8 cellular contexts compared by ENCODE assay signal in genomic region chr14:31934767-31935266, GRCh38.
DNase-seq lines count a peak whose midpoint lies in the region; ATAC-seq and TF ChIP-seq lines count a peak whose summit lies in the region.

No MANE protein-coding gene starts in this region.

- H3K4me3 ChIP-seq in BJ (ENCODE audit: low read depth, low read length), result no peak overlapping the region
- H3K4me3 ChIP-seq in PC-3 (ENCODE audit: low read length), result no peak overlapping the region
- no peak overlapping the region for H3K4me3 ChIP-seq in fibroblast of mammary gland (ENCODE audit: control insufficient read depth, low read depth, low read length)

- H3K4me1 ChIP-seq in PC-3 (ENCODE audit: insufficient read depth, low read length), result peaks cover 48% of the 10 kb centered on the region

- no peak overlapping the region for H2AFZ ChIP-seq in PC-3 (ENCODE audit: low read length)

- CTCF ChIA-PET in BJ (lab: Yijun Ruan, JAX) (interaction anchor here (0.6 to 2.0 kb wide), 9 partner anchors 9 to 622 kb away, joined by 3 to 9 read pairs (median 3); no protein-coding TSS in a partner anchor), PC-3 (lab: Charles Lee) (interaction anchor here (0.6 to 1.0 kb wide), 8 partner anchors 137 to 624 kb away, joined by 3 to 4 read pairs (median 3); no protein-coding TSS in a partner anchor)

- H3K36me3 ChIP-seq in BJ (ENCODE audit: control insufficient read depth, insufficient read depth, low read length), result no peaks in the 10 kb centered on the region
- no peaks in the 10 kb centered on the region for H3K36me3 ChIP-seq in PC-3 (ENCODE audit: low read depth, low read length)

- no peak overlapping the region for H3K9ac ChIP-seq in PC-3 (ENCODE audit: low read length)

- no peaks in the 10 kb centered on the region for H3K79me2 ChIP-seq in PC-3 (ENCODE audit: low read length)

- H3K27me3 ChIP-seq in BJ (ENCODE audit: control insufficient read depth, insufficient read depth, low read length) (no peaks in the 10 kb centered on the region), PC-3 (ENCODE audit: low read length) (no peaks in the 10 kb centered on the region)

- H3K36me3 Mint-ChIP-seq in osteocyte (ENCODE audit: unreplicated experiment), result no peaks in the 10 kb centered on the region

- TF ChIP-seq CTCF in BJ (IDR thresholded peaks at IDR 0.05; ENCODE audit: insufficient read depth, low read depth, low read length) (peak; percentile 45), PC-3 (conservative IDR thresholded peaks at IDR 0.05; ENCODE audit: low read depth, low read length) (peak; percentile 75), fibroblast of mammary gland (conservative IDR thresholded peaks at IDR 0.05; ENCODE audit: control insufficient read depth, insufficient read depth, low read depth, low read length) (peak; percentile 48), osteocyte (IDR thresholded peaks at IDR 0.05) (peak; percentile 50)

- peaks cover 8% of the 10 kb centered on the region for H3K4me1 Mint-ChIP-seq in osteocyte (ENCODE audit: unreplicated experiment)

- no peaks in the 10 kb centered on the region for H3K9me3 ChIP-seq in PC-3 (ENCODE audit: low read length)

- H3K4me3 Mint-ChIP-seq in osteocyte (ENCODE audit: unreplicated experiment), result no peak overlapping the region

- no peaks in the 10 kb centered on the region for H3F3A ChIP-seq in PC-3 (ENCODE audit: low read length, unreplicated experiment)

- H3K27me3 Mint-ChIP-seq in osteocyte (ENCODE audit: unreplicated experiment), result no peaks in the 10 kb centered on the region

- no TSS peak for BruUV-seq in PC-3 (replicated peaks; lab: Mats Ljungman, UMichigan)

- intact Hi-C loops in PC-3 (cut with micrococcal nuclease), result loop anchor here (1.0 to 5.0 kb wide), 7 partner anchors 71 to 627 kb away; partner anchors contain the start of gene RNU6-8

- ATAC-seq in PC-3 (peak; percentile 43), HG02588 (IDR thresholded peaks at IDR 0.05; ENCODE audit: unreplicated experiment) (no peak)

- H3K27ac ChIP-seq in PC-3 (ENCODE audit: low read length), result no peak overlapping the region

- POLR2A ChIA-PET in BJ (lab: Charles Lee), result interaction anchor here (0.5 kb wide), 1 partner anchor 141 kb away, joined by 10 read pairs; no protein-coding TSS in a partner anchor
- POLR2A ChIA-PET in PC-3 (lab: Charles Lee; ENCODE audit: unreplicated experiment), result interaction anchor here (0.5 kb wide), 1 partner anchor 106 kb away, joined by 4 read pairs; no protein-coding TSS in a partner anchor

- no peak overlapping the region for H3K4me2 ChIP-seq in PC-3 (ENCODE audit: low read length)

- no peaks in the 10 kb centered on the region for H4K20me1 ChIP-seq in PC-3 (ENCODE audit: low read length)

- no peak for DNase-seq in BJ (ENCODE audit: low read depth)
- DNase-seq in HuH-7 (ENCODE audit: low spot score), result peak; percentile 93
- peak; percentile 61 for DNase-seq in PC-3
- peak; percentile 64 for DNase-seq in fibroblast of mammary gland (ENCODE audit: low read depth)
- no peak for DNase-seq in osteocyte (ENCODE audit: extremely low spot score, unreplicated experiment)
- no peak for DNase-seq in occipital lobe (lab: John Stamatoyannopoulos, UW)
- DNase-seq in activated effector memory CD4-positive, alpha-beta T cell treated with Interleukin-2 at 50 U/mL for 16 hours, result no peak

- H3K9me3 Mint-ChIP-seq in osteocyte (ENCODE audit: unreplicated experiment), result no peaks in the 10 kb centered on the region

- H3K27ac Mint-ChIP-seq in osteocyte (ENCODE audit: unreplicated experiment), result no peak overlapping the region

- H3K9me2 ChIP-seq in PC-3 (replicated peaks; ENCODE audit: low read length), result no peaks in the 10 kb centered on the region

Comparison
In these comparisons a context has a peak if more than half of its experiments do, and no peak if none do; other contexts are left out.
1. DNase-seq: peak in HuH-7 (single experiment), PC-3 (single experiment) and fibroblast of mammary gland (single experiment); none in BJ (single experiment), osteocyte (single experiment), occipital lobe (single experiment) and activated effector memory CD4-positive, alpha-beta T cell treated with Interleukin-2 at 50 U/mL for 16 hours (single experiment).
2. Peak in every context shown above with its lines, with median percentiles within 50 percentile points of each other: CTCF ChIP-seq.